15 cellular contexts compared by ENCODE assay signal in the genomic region with DNA sequence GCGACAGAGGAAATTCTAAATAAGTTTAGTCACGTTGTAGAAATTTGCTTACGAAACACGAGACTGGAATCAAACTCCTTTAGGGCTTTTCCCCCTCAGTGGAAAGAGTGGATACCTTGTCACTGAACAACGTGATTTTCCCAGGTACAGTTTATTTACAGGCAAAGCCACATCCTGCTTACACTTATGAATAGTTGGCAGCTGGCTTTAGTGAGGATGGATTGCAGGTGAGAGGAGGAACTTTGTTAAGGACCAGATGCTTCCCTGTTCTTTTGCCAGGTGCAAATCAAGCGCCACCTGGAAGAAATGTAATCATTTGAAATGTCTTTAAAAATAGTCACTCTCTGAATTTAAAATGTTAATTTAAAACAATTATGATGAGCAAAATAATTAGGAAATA.
DNase-seq lines count a peak whose midpoint lies in the region; ATAC-seq and TF ChIP-seq lines count a peak whose summit lies in the region.
"Had no signal": no experiment of that assay in that cellular context is flagged by ENCODE, and none has a peak within 500 bp of the region (broad histone marks: within the 10 kb centered on the region; RNA-seq: fewer than 3 reads in every experiment).

No MANE protein-coding gene starts in this region.

- H3K36me3 ChIP-seq in MM.1S (replicated peaks; ENCODE audit: insufficient read depth, low read length) (no peaks in the 10 kb centered on the region), upper lobe of right lung (no peaks in the 10 kb centered on the region)
- H3K36me3 ChIP-seq: HAP-1, transverse colon had no signal

- H3K79me2 ChIP-seq in MM.1S (ENCODE audit: low read length) = no peaks in the 10 kb centered on the region

- no peaks in the 10 kb centered on the region for H3F3A ChIP-seq in MM.1S (ENCODE audit: insufficient read depth, low read length)

- ATAC-seq in GM21423 (IDR thresholded peaks at IDR 0.05; ENCODE audit: unreplicated experiment) (peak; percentile 7), upper lobe of right lung (no peak)
- no peak for ATAC-seq in stimulated activated effector memory CD8-positive, alpha-beta T cell treated with anti-CD3 and anti-CD28 coated beads, Interleukin-12 subunit alpha, Interleukin-12 subunit beta, amount 100 ng/mL, for 72 hours

- no peak overlapping the region for H3K9ac ChIP-seq in MM.1S (ENCODE audit: low read length)

- H3K4me3 Mint-ChIP-seq in stimulated activated effector memory CD8-positive, alpha-beta T cell treated with anti-CD3 and anti-CD28 coated beads, Interleukin-12 subunit alpha, Interleukin-12 subunit beta, amount 100 ng/mL, for 72 hours = no peak overlapping the region

- H2AFZ ChIP-seq in MM.1S (ENCODE audit: low read length) = no peak overlapping the region
- H2AFZ ChIP-seq: PC-9 had no signal

- H3K27me3 ChIP-seq in MM.1S (replicated peaks; ENCODE audit: insufficient read depth, low read length) (no peaks in the 10 kb centered on the region), upper lobe of right lung (no peaks in the 10 kb centered on the region)

- TF ChIP-seq CTCF in MM.1S (IDR thresholded peaks at IDR 0.05; ENCODE audit: low read length) (no peak), upper lobe of right lung (IDR thresholded peaks at IDR 0.05) (no peak)

- no peaks in the 10 kb centered on the region for H3K36me3 Mint-ChIP-seq in stimulated activated effector memory CD8-positive, alpha-beta T cell treated with anti-CD3 and anti-CD28 coated beads, Interleukin-12 subunit alpha, Interleukin-12 subunit beta, amount 100 ng/mL, for 72 hours

- no peak overlapping the region for H3K4me3 ChIP-seq in MM.1S (ENCODE audit: low read length)
- no peak overlapping the region for H3K4me3 ChIP-seq in upper lobe of right lung
- H3K4me3 ChIP-seq: HAP-1, PC-9, transverse colon had no signal

- H3K9me2 ChIP-seq in MM.1S (replicated peaks; ENCODE audit: insufficient read depth, low read length) = no peaks in the 10 kb centered on the region

- H3K27ac ChIP-seq in MM.1S (ENCODE audit: low read length) (no peak overlapping the region), upper lobe of right lung (no peak overlapping the region)
- H3K27ac ChIP-seq: PC-9, transverse colon had no signal

- H3K27ac Mint-ChIP-seq in stimulated activated effector memory CD8-positive, alpha-beta T cell treated with anti-CD3 and anti-CD28 coated beads, Interleukin-12 subunit alpha, Interleukin-12 subunit beta, amount 100 ng/mL, for 72 hours = no peak overlapping the region

- no peaks in the 10 kb centered on the region for H4K20me1 ChIP-seq in MM.1S (ENCODE audit: insufficient read depth, low read length)

- H3K4me1 ChIP-seq in MM.1S (ENCODE audit: low read length) (no peaks in the 10 kb centered on the region), upper lobe of right lung (no peaks in the 10 kb centered on the region)
- H3K4me1 ChIP-seq: HAP-1, transverse colon had no signal

- H3K9me3 ChIP-seq in MM.1S (replicated peaks; ENCODE audit: insufficient read depth, low read length) = no peaks in the 10 kb centered on the region
- H3K9me3 ChIP-seq in upper lobe of right lung = no peaks in the 10 kb centered on the region
- H3K9me3 ChIP-seq: HAP-1 had no signal

- peaks cover 5% of the 10 kb centered on the region for H3K9me3 Mint-ChIP-seq in stimulated activated effector memory CD8-positive, alpha-beta T cell treated with anti-CD3 and anti-CD28 coated beads, Interleukin-12 subunit alpha, Interleukin-12 subunit beta, amount 100 ng/mL, for 72 hours

- DNase-seq in DMS153 (lab: John Stamatoyannopoulos, UW) (peak; percentile 84), MM.1S (no peak), NCI-H774 (lab: John Stamatoyannopoulos, UW) (peak; percentile 87), hippocampal formation (lab: John Stamatoyannopoulos, UW) (no peak), upper lobe of right lung (no peak)
- no peak for DNase-seq in stimulated activated effector memory CD8-positive, alpha-beta T cell treated with anti-CD3 and anti-CD28 coated beads, Interleukin-12 subunit alpha, Interleukin-12 subunit beta, amount 100 ng/mL, for 72 hours (ENCODE audit: low spot score in 2 of 2)
- DNase-seq in stimulated activated CD4-positive, alpha-beta T cell treated with anti-CD3 and anti-CD28 coated beads, Interleukin-2, amount 100 ng/mL, for 48 hours = no peak
- DNase-seq: activated CD4-positive, alpha-beta T cell treated with anti-CD3 and anti-CD28 coated beads for 1 hour; activated T-cell treated with anti-CD3 and anti-CD28 coated beads for 4 hours; DMS 273 treated with DMSO at 0.1 percent for 48 hours; NCI-H1694; PC-9; transverse colon had no signal

- peaks cover 11% of the 10 kb centered on the region for H3K4me1 Mint-ChIP-seq in stimulated activated effector memory CD8-positive, alpha-beta T cell treated with anti-CD3 and anti-CD28 coated beads, Interleukin-12 subunit alpha, Interleukin-12 subunit beta, amount 100 ng/mL, for 72 hours

- 0 out of 2 replicates have a peak overlapping the region, but pooled peaks have one; percentile 1 for H3K4me2 ChIP-seq in MM.1S (ENCODE audit: low read depth, low read length)
- H3K4me2 ChIP-seq: PC-9 had no signal

- intact Hi-C loops in upper lobe of right lung (cut with DNase I) = no loop called here

Comparison
In these comparisons a context has a peak if more than half of its experiments do, and no peak if none do; other contexts are left out.
1. DNase-seq: peak in DMS153 (single experiment) and NCI-H774 (single experiment); none in MM.1S (single experiment), hippocampal formation (0 of 2), stimulated activated effector memory CD8-positive, alpha-beta T cell treated with anti-CD3 and anti-CD28 coated beads, Interleukin-12 subunit alpha, Interleukin-12 subunit beta, amount 100 ng/mL, for 72 hours (0 of 2), upper lobe of right lung (single experiment) and stimulated activated CD4-positive, alpha-beta T cell treated with anti-CD3 and anti-CD28 coated beads, Interleukin-2, amount 100 ng/mL, for 48 hours (0 of 2).